8 cellular contexts compared by ENCODE assay signal in the genomic region with DNA sequence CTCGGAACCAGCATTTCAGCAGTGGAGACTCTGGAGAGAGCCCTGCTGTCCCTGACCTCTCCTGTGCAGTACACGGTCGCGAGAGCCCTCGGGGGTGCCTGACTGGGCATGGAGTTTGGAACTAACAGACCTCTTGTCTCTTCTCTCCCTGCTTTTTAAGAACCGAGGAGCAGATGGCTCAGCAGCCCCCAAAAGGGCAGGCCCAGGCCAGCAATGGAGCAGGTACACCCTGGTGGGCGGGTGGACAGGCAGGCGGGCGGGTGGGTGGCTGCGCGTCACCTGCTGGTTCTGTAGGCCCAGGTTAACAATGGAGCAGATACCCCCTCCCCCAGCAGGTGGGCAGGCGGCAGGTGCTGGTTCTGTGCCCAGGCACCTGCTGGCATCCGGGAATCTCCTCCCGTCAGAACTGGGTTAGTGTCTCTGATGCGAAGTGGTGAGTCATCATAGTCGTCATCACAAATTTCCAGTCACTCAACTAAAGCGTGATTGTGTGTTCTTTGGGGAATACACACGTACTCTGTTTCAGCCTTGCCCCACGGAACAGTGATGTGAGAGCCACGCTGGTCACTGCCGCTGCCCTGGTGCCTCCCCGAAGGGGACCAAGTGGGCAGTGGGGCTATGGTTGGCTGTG. TPM values are rescaled to one million over a fixed set of nuclear protein-coding genes. Genes with fewer than 3 reads are reported as not detected.
A peak's percentile ranks its signal among the peaks of the same experiment; 100 is the strongest.
DNase-seq lines count a peak whose midpoint lies in the region; ATAC-seq lines count a peak whose summit lies in the region.

No MANE protein-coding gene starts in this region.

- DNase-seq in DMS53 (lab: John Stamatoyannopoulos, UW) (peak; percentile 96), NCI-H460 (ENCODE audit: extremely low read depth, low read depth) (peak; percentile 56), lung microvascular endothelial cell (ENCODE audit: low read depth in 2 of 2) (peak; percentile 34 to 71), foreskin melanocyte (no peak)
- no peak for DNase-seq in activated naive CD8-positive, alpha-beta T cell treated with anti-CD3 and anti-CD28 coated beads for 36 hours

- H3K27ac Mint-ChIP-seq in activated naive CD8-positive, alpha-beta T cell treated with anti-CD3 and anti-CD28 coated beads for 36 hours: peak overlapping the region; percentile 65

- no peaks in the 10 kb centered on the region for H3K27me3 Mint-ChIP-seq in activated naive CD8-positive, alpha-beta T cell treated with anti-CD3 and anti-CD28 coated beads for 36 hours

- no peaks in the 10 kb centered on the region for H3K9me3 Mint-ChIP-seq in activated naive CD8-positive, alpha-beta T cell treated with anti-CD3 and anti-CD28 coated beads for 36 hours

- no peaks in the 10 kb centered on the region for H3K36me3 Mint-ChIP-seq in activated naive CD8-positive, alpha-beta T cell treated with anti-CD3 and anti-CD28 coated beads for 36 hours

- ATAC-seq in GM18502 (IDR thresholded peaks at IDR 0.05; ENCODE audit: poor library complexity, unreplicated experiment) (no peak), GM18909 (IDR thresholded peaks at IDR 0.05; ENCODE audit: poor library complexity, unreplicated experiment) (no peak), HG02571 (IDR thresholded peaks at IDR 0.05; ENCODE audit: unreplicated experiment) (no peak)

- no peak overlapping the region for H3K4me3 Mint-ChIP-seq in activated naive CD8-positive, alpha-beta T cell treated with anti-CD3 and anti-CD28 coated beads for 36 hours

- H3K4me1 Mint-ChIP-seq in activated naive CD8-positive, alpha-beta T cell treated with anti-CD3 and anti-CD28 coated beads for 36 hours: peaks cover 17% of the 10 kb centered on the region

RNA-seq across cellular contexts. Expression of gene GRAMD4, which starts 41.1 kb away (rescaled TPM):
- total RNA-seq in NCI-H460 (2014; rRNA removed; shearing (Covaris generic)): 4.5 and 4.8 TPM in 2 replicates
- 11.8 and 13.8 TPM in 2 replicates for polyA plus RNA-seq in NCI-H460 (2014; cell fraction: nucleus; rRNA removed)
- total RNA-seq in activated naive CD8-positive, alpha-beta T cell treated with anti-CD3 and anti-CD28 coated beads for 36 hours: 10 to 100 TPM; 20.7 to 20.9 TPM
- 26.4 and 50.6 TPM in 2 replicates for total RNA-seq in lung microvascular endothelial cell

Comparison
In these comparisons a context has a peak if more than half of its experiments do, and no peak if none do; other contexts are left out.
1. DNase-seq: peak in DMS53 (single experiment), NCI-H460 (single experiment) and lung microvascular endothelial cell (2 of 2); none in activated naive CD8-positive, alpha-beta T cell treated with anti-CD3 and anti-CD28 coated beads for 36 hours (single experiment) and foreskin melanocyte (single experiment).